In the genomic region with DNA sequence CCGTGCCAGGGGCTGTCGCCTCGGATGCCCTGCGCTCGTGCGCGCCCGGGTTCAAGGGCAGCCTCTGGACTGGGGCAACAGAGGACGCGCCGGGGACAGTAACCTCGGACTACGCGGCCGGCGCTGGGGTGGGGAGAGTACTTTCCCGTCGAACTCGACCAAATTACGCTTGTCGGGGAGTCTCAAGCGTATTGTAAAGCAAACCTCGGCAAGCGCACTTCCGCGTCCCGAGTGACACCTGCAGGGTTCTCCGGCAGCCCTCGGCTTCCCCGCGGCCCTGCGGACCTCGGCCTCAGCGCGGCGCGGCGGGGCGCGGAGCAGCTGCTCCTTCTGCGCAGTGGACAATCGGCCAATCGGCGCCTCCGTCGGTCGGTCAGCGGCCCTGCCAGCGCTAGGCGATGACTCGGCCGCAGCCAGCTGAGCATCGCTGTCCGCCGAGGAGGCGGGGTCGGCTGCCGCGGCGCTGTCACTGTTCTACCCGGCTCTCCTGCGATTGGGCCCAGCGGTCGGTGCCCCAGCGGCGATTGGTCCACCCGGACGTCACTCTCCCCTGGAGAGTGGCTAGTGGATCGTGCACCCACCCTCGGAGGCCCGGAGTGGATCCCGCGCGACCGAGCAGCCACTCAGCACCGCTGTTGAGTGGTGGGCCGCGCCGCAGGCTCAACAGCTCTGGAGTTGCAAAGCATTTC, we compare ENCODE assay signal across 8 cellular contexts. TPM values are rescaled to one million over a fixed set of nuclear protein-coding genes. Genes with fewer than 3 reads are reported as not detected.
A peak's percentile ranks its signal among the peaks of the same experiment; 100 is the strongest.
DNase-seq lines count a peak whose midpoint lies in the region; ATAC-seq and TF ChIP-seq lines count a peak whose summit lies in the region.

TSS of gene SLC46A3 (minus strand) at position 433 of the 689 bp plus-strand sequence. CDS start 972 bp downstream, outside the sequence.

- no peak within 1 kb of the TSS for H2BK120ac ChIP-seq in neuronal stem cell (ENCODE audit: low read depth, low read length)

- H3K4me1 ChIP-seq in GM23248 (ENCODE audit: insufficient read depth) (peaks cover 24% of the 10 kb centered on the region), SJCRH30 (peaks cover 12% of the 10 kb centered on the region), foreskin keratinocyte (peaks cover 25% of the 10 kb centered on the region), neuronal stem cell (ENCODE audit: control insufficient read depth in 2 of 2, insufficient read depth in 1 of 2, low read depth in 1 of 2, low read length in 2 of 2) (peaks cover 0 to 1% of the 10 kb centered on the region in 2 donors), subcutaneous abdominal adipose tissue (ENCODE audit: control insufficient read depth in 5 of 5, insufficient read depth in 5 of 5, low read length in 5 of 5) (peaks cover 6 to 38% (median 26%) of the 10 kb centered on the region in 5 donors)

- WGBS in GM23248 (ENCODE audit: low coverage in 1 of 2, low lambda C conversion rate in 2 of 2, missing lambda C conversion rate in 2 of 2), 2 experiments, result 1 to 2% methylated on average over 64 to 79 of the region's 79 CpGs
- no CpG with 5 or more reads among the region's 79 CpGs for WGBS in neuronal stem cell (ENCODE audit: extremely low coverage in 2 of 2, insufficient read length in 2 of 2, insufficient replicate concordance in 1 of 2), 2 donors

- H3K4me2 ChIP-seq in GM23248 (ENCODE audit: unreplicated experiment), result peak within 1 kb of the TSS; percentile 87
- peak within 1 kb of the TSS; percentile 99 for H3K4me2 ChIP-seq in neuronal stem cell (ENCODE audit: insufficient read depth, low read length, poor library complexity, severe bottlenecking)

- H3F3A ChIP-seq in GM23248 (ENCODE audit: insufficient read depth), result peaks cover 33% of the 10 kb centered on the region

- peak; percentile 10 for TF ChIP-seq CTCF in foreskin keratinocyte (conservative IDR thresholded peaks at IDR 0.05)

- H3K36me3 ChIP-seq in GM23248 (ENCODE audit: low read depth), result no peaks in the 10 kb centered on the region
- no peaks in the 10 kb centered on the region for H3K36me3 ChIP-seq in SJCRH30
- H3K36me3 ChIP-seq in neuronal stem cell (replicated peaks in 1 of 2; ENCODE audit: control insufficient read depth in 2 of 2, insufficient read depth in 2 of 2, low read length in 2 of 2), result no peaks in the 10 kb centered on the region
- peaks cover 0 to 6% (median 0%) of the 10 kb centered on the region in 5 donors for H3K36me3 ChIP-seq in subcutaneous abdominal adipose tissue (ENCODE audit: control insufficient read depth in 5 of 5, insufficient read depth in 5 of 5, low read length in 5 of 5)

- H3K9me3 ChIP-seq in GM23248 (ENCODE audit: low read depth) (no peaks in the 10 kb centered on the region), SJCRH30 (replicated peaks) (no peaks in the 10 kb centered on the region), neuronal stem cell (replicated peaks in 1 of 2; ENCODE audit: control insufficient read depth in 2 of 2, insufficient read depth in 1 of 2, low read depth in 1 of 2, low read length in 2 of 2) (no peaks in the 10 kb centered on the region), subcutaneous abdominal adipose tissue (ENCODE audit: control insufficient read depth in 5 of 5, low read length in 5 of 5) (no peaks in the 10 kb centered on the region)

- no peak within 1 kb of the TSS for H2BK15ac ChIP-seq in neuronal stem cell (ENCODE audit: low read length)

- H3K4me3 ChIP-seq in GM23248, result peak within 1 kb of the TSS; percentile 76
- peak within 1 kb of the TSS; percentile 69 for H3K4me3 ChIP-seq in SJCRH30
- peak within 1 kb of the TSS; percentile 50 to 86 for H3K4me3 ChIP-seq in neuronal stem cell (ENCODE audit: low read length in 2 of 2)
- H3K4me3 ChIP-seq in subcutaneous abdominal adipose tissue (ENCODE audit: low read depth in 1 of 5, low read length in 5 of 5), result peak within 1 kb of the TSS; percentile 68 to 84 (median 83)

- H3K9me2 ChIP-seq in GM23248 (ENCODE audit: insufficient read depth), result no peaks in the 10 kb centered on the region

- H2AK5ac ChIP-seq in neuronal stem cell (ENCODE audit: low read depth, low read length), result no peak within 1 kb of the TSS

- H4K20me1 ChIP-seq in GM23248 (ENCODE audit: insufficient read depth), result no peaks in the 10 kb centered on the region

- H3K23ac ChIP-seq in neuronal stem cell (ENCODE audit: low read depth, low read length, poor library complexity), result no peak within 1 kb of the TSS

- H3K79me1 ChIP-seq in neuronal stem cell (ENCODE audit: low read depth, low read length), result no peaks in the 10 kb centered on the region

- H3K27ac ChIP-seq in GM23248 (peak within 1 kb of the TSS; percentile 87), SJCRH30 (peak within 1 kb of the TSS; percentile 81), foreskin keratinocyte (peak within 1 kb of the TSS; percentile 83), neuronal stem cell (replicated peaks; ENCODE audit: low read length) (no peak within 1 kb of the TSS), subcutaneous abdominal adipose tissue (ENCODE audit: low read depth, low read length) (peak within 1 kb of the TSS; percentile 95)

- H3K14ac ChIP-seq in neuronal stem cell (ENCODE audit: low read length), result peak within 1 kb of the TSS; percentile 23

- H2AFZ ChIP-seq in GM23248 (peak within 1 kb of the TSS; percentile 88), neuronal stem cell (ENCODE audit: low read length) (peak within 1 kb of the TSS; percentile 93)

- no peak within 1 kb of the TSS for H4K91ac ChIP-seq in neuronal stem cell (ENCODE audit: low read depth, low read length, poor library complexity)

- H3K27me3 ChIP-seq in GM23248 (replicated peaks; ENCODE audit: insufficient read depth) (no peaks in the 10 kb centered on the region), SJCRH30 (no peaks in the 10 kb centered on the region), foreskin keratinocyte (no peaks in the 10 kb centered on the region), neuronal stem cell (ENCODE audit: control insufficient read depth in 3 of 3, insufficient read depth in 3 of 3, low read depth in 1 of 3, low read length in 3 of 3) (peaks cover 0 to 37% (median 19%) of the 10 kb centered on the region in 3 experiments), subcutaneous abdominal adipose tissue (ENCODE audit: control insufficient read depth in 5 of 5, insufficient read depth in 4 of 5, low read length in 5 of 5) (no peaks in the 10 kb centered on the region)

- no peak within 1 kb of the TSS for H2BK5ac ChIP-seq in neuronal stem cell (ENCODE audit: low read length)

- in situ Hi-C loops in GM23248 (cut with MboI), result no loop called here

- peak within 1 kb of the TSS; percentile 86 for H3K18ac ChIP-seq in neuronal stem cell (ENCODE audit: low read length)

- H3K4ac ChIP-seq in neuronal stem cell (ENCODE audit: low read length), result no peak within 1 kb of the TSS

- H4K8ac ChIP-seq in neuronal stem cell (ENCODE audit: low read depth, low read length), result no peak within 1 kb of the TSS

- peak; percentile 90 for ATAC-seq in foreskin keratinocyte

- no peak within 1 kb of the TSS for H2BK12ac ChIP-seq in neuronal stem cell (ENCODE audit: low read length)

- H3K9ac ChIP-seq in GM23248 (peak within 1 kb of the TSS; percentile 83), neuronal stem cell (ENCODE audit: low read depth, low read length, poor library complexity) (peak within 1 kb of the TSS; percentile 85), subcutaneous abdominal adipose tissue (ENCODE audit: low read length in 5 of 5) (peak within 1 kb of the TSS; percentile 57 to 93 (median 90))

- H3K79me2 ChIP-seq in GM23248 (ENCODE audit: insufficient read depth), result no peaks in the 10 kb centered on the region

- peak; percentile 98 for DNase-seq in ELF-1 (ENCODE audit: low read depth, low spot score)
- peak; percentile 98 for DNase-seq in GM23248
- peak; percentile 55 to 58 for DNase-seq in Kasumi-1 (lab: John Stamatoyannopoulos, UW)
- DNase-seq in SJCRH30, result peak; percentile 99
- peak; percentile 92 to 97 (median 96) for DNase-seq in activated naive CD4-positive, alpha-beta T cell (lab: John Stamatoyannopoulos, UW)
- peak; percentile 88 to 92 for DNase-seq in foreskin keratinocyte
- DNase-seq in neuronal stem cell (ENCODE audit: low spot score), result peak; percentile 95

RNA-seq across cellular contexts. Expression of gene SLC46A3, which starts in this region (rescaled TPM):
- total RNA-seq in GM23248 (2014; rRNA removed; shearing (Covaris generic)), result 3.4 and 5.1 TPM in 2 replicates
- polyA plus RNA-seq in GM23248 (2016; fragmentation: Nextera tagmentation; extraction: Ambion mirVana), result 4.2 and 4.6 TPM in 2 replicates
- 11.7 and 15.4 TPM in 2 replicates for total RNA-seq in SJCRH30 (2014; rRNA removed; shearing (Covaris generic))
- 10.1 and 12.6 TPM in 2 replicates for total RNA-seq in foreskin keratinocyte
- 7.7 and 8.2 TPM in 2 replicates for polyA plus RNA-seq in foreskin keratinocyte
- polyA plus RNA-seq in neuronal stem cell (2013, experiment 1 of 2), result 0.20 TPM
- 0.28 TPM for polyA plus RNA-seq in neuronal stem cell (2013, experiment 2 of 2)
